1 cellular context compared by ENCODE assay signal in the genomic region with DNA sequence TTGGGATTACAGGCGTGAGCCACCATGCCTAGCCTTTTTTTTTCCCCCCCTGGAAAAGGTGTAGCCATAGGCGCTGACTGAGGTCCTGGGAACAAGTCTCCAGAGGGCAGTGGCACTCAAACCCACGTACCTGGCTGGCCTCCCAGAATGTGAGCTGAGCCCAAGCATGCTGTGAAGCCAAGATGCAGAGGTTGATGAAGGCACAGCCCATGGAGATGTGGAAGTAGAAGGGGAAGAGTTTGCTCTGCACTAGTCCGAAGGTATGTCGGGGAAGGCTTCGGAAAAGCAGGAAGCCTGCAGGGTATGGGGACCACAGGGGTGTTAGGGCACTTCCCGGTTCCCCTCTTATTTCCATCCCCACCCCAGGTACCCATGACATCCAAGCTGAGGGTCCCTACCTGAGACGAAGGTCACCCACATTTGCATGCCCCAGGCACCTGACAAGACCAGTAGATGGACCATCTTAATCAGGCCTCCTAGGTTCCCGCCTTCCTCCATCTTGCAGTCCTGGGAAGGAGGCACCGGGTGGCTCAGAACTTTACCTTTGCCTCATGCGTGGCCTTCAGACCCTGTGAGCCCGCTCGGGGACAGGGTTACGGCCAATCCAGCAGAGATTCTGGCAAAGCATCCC.
TF ChIP-seq lines count a peak whose summit lies in the region.

No MANE protein-coding gene starts in this region.

TF ChIP-seq in WTC11, 78 proteins besides CTCF, POLR2A, EP300 and RAD21 (continued from another document):
- TF ChIP-seq TEAD1 (CRISPR knock-in tag; IDR thresholded peaks at IDR 0.05) (no peak), FOXK1 (CRISPR knock-in tag; IDR thresholded peaks at IDR 0.05) (no peak)
- TF ChIP-seq, protein P1, sequence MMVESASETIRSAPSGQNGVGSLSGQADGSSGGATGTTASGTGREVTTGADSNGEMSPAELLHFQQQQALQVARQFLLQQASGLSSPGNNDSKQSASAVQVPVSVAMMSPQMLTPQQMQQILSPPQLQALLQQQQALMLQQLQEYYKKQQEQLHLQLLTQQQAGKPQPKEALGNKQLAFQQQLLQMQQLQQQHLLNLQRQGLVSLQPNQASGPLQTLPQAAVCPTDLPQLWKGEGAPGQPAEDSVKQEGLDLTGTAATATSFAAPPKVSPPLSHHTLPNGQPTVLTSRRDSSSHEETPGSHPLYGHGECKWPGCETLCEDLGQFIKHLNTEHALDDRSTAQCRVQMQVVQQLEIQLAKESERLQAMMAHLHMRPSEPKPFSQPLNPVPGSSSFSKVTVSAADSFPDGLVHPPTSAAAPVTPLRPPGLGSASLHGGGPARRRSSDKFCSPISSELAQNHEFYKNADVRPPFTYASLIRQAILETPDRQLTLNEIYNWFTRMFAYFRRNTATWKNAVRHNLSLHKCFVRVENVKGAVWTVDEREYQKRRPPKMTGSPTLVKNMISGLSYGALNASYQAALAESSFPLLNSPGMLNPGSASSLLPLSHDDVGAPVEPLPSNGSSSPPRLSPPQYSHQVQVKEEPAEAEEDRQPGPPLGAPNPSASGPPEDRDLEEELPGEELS (CRISPR knock-in tag; IDR thresholded peaks at IDR 0.05): no peak
